2 cellular contexts compared by ENCODE assay signal in the genomic region with DNA sequence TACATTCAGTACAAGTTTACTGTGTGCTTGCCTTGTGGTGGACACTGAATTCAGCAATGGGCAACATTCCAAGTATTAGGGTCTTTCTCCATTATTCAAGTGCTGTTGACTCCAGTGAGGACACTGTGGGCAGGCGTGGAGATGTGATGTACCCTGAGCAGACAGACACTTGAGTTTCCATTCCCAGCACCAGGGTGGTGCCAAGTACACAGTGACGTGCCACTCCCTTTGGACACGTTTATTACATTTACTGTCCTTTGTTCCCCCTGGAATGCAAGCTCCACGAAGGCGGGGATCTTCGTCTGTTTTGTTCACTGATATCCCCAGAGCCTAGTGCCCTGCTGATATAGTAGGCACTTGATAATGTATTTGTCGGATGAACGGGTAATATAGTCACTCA.
TF ChIP-seq lines count a peak whose summit lies in the region.

No MANE protein-coding gene starts in this region.

TF ChIP-seq in IMR-90, 13 proteins besides CTCF, POLR2A, EP300 and RAD21:
- TF ChIP-seq FOS (IDR thresholded peaks at IDR 0.05; ENCODE audit: low read depth, low read length), result no peak
- no peak for TF ChIP-seq RFX5 (IDR thresholded peaks at IDR 0.05; ENCODE audit: low read depth, low read length)
- TF ChIP-seq SMC3 (IDR thresholded peaks at IDR 0.05; ENCODE audit: low read depth, low read length), result no peak
- TF ChIP-seq RCOR1 (IDR thresholded peaks at IDR 0.05; ENCODE audit: insufficient replicate concordance, low read length), result no peak

TF ChIP-seq in H1, 55 proteins besides CTCF, POLR2A, EP300 and RAD21:
- TF ChIP-seq SRF (IDR thresholded peaks at IDR 0.05; ENCODE audit: low read depth, low read length) (no peak), POLR2AphosphoS5 (IDR thresholded peaks at IDR 0.05; ENCODE audit: low read depth, low read length) (no peak), KDM5A (IDR thresholded peaks at IDR 0.05; ENCODE audit: low read length) (no peak), CHD2 (IDR thresholded peaks at IDR 0.05; ENCODE audit: low read length) (no peak), CBX5 (IDR thresholded peaks at IDR 0.05; ENCODE audit: low read depth, low read length) (no peak), ZNF274 (IDR thresholded peaks at IDR 0.05; ENCODE audit: borderline replicate concordance, extremely low read depth, low read length) (no peak), KDM4A (IDR thresholded peaks at IDR 0.05; ENCODE audit: low read depth, low read length, severe bottlenecking) (no peak), PHF8 (conservative IDR thresholded peaks at IDR 0.05; ENCODE audit: low read depth, low read length) (no peak), RFX5 (IDR thresholded peaks at IDR 0.05; ENCODE audit: borderline replicate concordance, low read depth, low read length) (no peak), ASH2L (IDR thresholded peaks at IDR 0.05; ENCODE audit: low read length) (no peak), TAF7 (optimal IDR thresholded peaks at IDR 0.05; ENCODE audit: borderline replicate concordance, low read depth, low read length) (no peak), SIX5 (IDR thresholded peaks at IDR 0.05; ENCODE audit: low read depth, low read length) (no peak), SUZ12 (IDR thresholded peaks at IDR 0.05; ENCODE audit: low read length) (no peak), BACH1 (IDR thresholded peaks at IDR 0.05; ENCODE audit: low read length) (no peak), SAP30 (IDR thresholded peaks at IDR 0.05; ENCODE audit: insufficient read depth, insufficient replicate concordance, low read length) (no peak), SP1 (IDR thresholded peaks at IDR 0.05; ENCODE audit: low read depth, low read length) (no peak), NRF1 (IDR thresholded peaks at IDR 0.05; ENCODE audit: low read depth, low read length) (no peak), CHD1 (IDR thresholded peaks at IDR 0.05; ENCODE audit: low read depth, low read length) (no peak)
- TF ChIP-seq, protein P1, sequence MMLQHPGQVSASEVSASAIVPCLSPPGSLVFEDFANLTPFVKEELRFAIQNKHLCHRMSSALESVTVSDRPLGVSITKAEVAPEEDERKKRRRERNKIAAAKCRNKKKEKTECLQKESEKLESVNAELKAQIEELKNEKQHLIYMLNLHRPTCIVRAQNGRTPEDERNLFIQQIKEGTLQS (IDR thresholded peaks at IDR 0.05; ENCODE audit: insufficient read depth, low read depth, low read length), result no peak
- TF ChIP-seq, protein P2, sequence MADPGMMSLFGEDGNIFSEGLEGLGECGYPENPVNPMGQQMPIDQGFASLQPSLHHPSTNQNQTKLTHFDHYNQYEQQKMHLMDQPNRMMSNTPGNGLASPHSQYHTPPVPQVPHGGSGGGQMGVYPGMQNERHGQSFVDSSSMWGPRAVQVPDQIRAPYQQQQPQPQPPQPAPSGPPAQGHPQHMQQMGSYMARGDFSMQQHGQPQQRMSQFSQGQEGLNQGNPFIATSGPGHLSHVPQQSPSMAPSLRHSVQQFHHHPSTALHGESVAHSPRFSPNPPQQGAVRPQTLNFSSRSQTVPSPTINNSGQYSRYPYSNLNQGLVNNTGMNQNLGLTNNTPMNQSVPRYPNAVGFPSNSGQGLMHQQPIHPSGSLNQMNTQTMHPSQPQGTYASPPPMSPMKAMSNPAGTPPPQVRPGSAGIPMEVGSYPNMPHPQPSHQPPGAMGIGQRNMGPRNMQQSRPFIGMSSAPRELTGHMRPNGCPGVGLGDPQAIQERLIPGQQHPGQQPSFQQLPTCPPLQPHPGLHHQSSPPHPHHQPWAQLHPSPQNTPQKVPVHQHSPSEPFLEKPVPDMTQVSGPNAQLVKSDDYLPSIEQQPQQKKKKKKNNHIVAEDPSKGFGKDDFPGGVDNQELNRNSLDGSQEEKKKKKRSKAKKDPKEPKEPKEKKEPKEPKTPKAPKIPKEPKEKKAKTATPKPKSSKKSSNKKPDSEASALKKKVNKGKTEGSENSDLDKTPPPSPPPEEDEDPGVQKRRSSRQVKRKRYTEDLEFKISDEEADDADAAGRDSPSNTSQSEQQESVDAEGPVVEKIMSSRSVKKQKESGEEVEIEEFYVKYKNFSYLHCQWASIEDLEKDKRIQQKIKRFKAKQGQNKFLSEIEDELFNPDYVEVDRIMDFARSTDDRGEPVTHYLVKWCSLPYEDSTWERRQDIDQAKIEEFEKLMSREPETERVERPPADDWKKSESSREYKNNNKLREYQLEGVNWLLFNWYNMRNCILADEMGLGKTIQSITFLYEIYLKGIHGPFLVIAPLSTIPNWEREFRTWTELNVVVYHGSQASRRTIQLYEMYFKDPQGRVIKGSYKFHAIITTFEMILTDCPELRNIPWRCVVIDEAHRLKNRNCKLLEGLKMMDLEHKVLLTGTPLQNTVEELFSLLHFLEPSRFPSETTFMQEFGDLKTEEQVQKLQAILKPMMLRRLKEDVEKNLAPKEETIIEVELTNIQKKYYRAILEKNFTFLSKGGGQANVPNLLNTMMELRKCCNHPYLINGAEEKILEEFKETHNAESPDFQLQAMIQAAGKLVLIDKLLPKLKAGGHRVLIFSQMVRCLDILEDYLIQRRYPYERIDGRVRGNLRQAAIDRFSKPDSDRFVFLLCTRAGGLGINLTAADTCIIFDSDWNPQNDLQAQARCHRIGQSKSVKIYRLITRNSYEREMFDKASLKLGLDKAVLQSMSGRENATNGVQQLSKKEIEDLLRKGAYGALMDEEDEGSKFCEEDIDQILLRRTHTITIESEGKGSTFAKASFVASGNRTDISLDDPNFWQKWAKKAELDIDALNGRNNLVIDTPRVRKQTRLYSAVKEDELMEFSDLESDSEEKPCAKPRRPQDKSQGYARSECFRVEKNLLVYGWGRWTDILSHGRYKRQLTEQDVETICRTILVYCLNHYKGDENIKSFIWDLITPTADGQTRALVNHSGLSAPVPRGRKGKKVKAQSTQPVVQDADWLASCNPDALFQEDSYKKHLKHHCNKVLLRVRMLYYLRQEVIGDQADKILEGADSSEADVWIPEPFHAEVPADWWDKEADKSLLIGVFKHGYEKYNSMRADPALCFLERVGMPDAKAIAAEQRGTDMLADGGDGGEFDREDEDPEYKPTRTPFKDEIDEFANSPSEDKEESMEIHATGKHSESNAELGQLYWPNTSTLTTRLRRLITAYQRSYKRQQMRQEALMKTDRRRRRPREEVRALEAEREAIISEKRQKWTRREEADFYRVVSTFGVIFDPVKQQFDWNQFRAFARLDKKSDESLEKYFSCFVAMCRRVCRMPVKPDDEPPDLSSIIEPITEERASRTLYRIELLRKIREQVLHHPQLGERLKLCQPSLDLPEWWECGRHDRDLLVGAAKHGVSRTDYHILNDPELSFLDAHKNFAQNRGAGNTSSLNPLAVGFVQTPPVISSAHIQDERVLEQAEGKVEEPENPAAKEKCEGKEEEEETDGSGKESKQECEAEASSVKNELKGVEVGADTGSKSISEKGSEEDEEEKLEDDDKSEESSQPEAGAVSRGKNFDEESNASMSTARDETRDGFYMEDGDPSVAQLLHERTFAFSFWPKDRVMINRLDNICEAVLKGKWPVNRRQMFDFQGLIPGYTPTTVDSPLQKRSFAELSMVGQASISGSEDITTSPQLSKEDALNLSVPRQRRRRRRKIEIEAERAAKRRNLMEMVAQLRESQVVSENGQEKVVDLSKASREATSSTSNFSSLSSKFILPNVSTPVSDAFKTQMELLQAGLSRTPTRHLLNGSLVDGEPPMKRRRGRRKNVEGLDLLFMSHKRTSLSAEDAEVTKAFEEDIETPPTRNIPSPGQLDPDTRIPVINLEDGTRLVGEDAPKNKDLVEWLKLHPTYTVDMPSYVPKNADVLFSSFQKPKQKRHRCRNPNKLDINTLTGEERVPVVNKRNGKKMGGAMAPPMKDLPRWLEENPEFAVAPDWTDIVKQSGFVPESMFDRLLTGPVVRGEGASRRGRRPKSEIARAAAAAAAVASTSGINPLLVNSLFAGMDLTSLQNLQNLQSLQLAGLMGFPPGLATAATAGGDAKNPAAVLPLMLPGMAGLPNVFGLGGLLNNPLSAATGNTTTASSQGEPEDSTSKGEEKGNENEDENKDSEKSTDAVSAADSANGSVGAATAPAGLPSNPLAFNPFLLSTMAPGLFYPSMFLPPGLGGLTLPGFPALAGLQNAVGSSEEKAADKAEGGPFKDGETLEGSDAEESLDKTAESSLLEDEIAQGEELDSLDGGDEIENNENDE (IDR thresholded peaks at IDR 0.05; ENCODE audit: insufficient replicate concordance, low read length), result no peak
